In the genomic region with DNA sequence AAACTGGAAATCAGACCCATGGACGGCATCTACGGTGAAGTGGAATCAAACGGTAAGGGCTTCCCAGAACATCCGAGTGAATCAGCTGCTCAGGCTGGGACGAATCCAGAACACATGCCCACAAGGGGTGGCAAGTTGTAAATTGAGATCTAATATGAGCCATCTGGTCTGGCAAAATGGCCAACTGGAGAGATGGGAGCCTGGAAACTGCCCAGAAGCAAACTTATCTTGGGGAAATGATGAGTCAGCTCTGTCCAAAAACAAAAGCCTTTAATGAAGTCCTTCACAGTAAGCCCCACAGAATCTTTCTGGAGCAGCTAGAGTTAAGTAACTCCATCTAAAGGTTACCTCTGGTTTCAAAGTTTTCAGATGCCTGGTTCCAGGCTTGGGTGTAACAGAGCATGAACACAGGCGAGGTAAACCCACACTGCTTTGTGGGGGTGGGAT, we compare ENCODE assay signal across 9 cellular contexts. TPM values are rescaled to one million over a fixed set of nuclear protein-coding genes. Genes with fewer than 3 reads are reported as not detected.
DNase-seq lines count a peak whose midpoint lies in the region; ATAC-seq and TF ChIP-seq lines count a peak whose summit lies in the region.
"Had no signal": no experiment of that assay in that cellular context is flagged by ENCODE, and none has a peak within 500 bp of the region (broad histone marks: within the 10 kb centered on the region; RNA-seq: fewer than 3 reads in every experiment).

No MANE protein-coding gene starts in this region.

- DNase-seq in HFF-Myc (ENCODE audit: extremely low read depth, low read depth) (peak; percentile 90), WTC11 (ENCODE audit: low spot score) (no peak), right cardiac atrium (peak; percentile 74 to 81 (median 77)), stromal cell of bone marrow (ENCODE audit: low read depth) (peak; percentile 97)
- DNase-seq in activated naive CD4-positive, alpha-beta T cell treated with anti-CD3 and anti-CD28 coated beads, Interleukin-2, amount 50 U/mL, for 16 hours, result no peak
- no peak for DNase-seq in activated CD8-positive, alpha-beta T cell treated with anti-CD3 and anti-CD28 coated beads for 36 hours
- no peak for DNase-seq in stimulated activated naive CD4-positive, alpha-beta T cell (lab: John Stamatoyannopoulos, UW)
- DNase-seq in NK-92 treated with Interleukin-12 subunit alpha and Interleukin-12 subunit beta, amount 100 ng/mL, for 24 hours (lab: John Stamatoyannopoulos, UW), result no peak
- DNase-seq: T-helper 9 cell had no signal

- H3K27ac Mint-ChIP-seq in WTC11, result peak overlapping the region; percentile 57; the same call in 1 of the 2 replicates
- no peak overlapping the region for H3K27ac Mint-ChIP-seq in activated CD8-positive, alpha-beta T cell treated with anti-CD3 and anti-CD28 coated beads for 36 hours

- POLR2A ChIA-PET in WTC11 (lab: Charles Lee), result interaction anchor here (1.5 kb wide), 1 partner anchor 11 kb away, joined by 7 read pairs; a partner anchor contains a TSS
- POLR2A ChIA-PET in activated CD8-positive, alpha-beta T cell treated with anti-CD3 and anti-CD28 coated beads for 36 hours (lab: Charles Lee), result interaction anchor here (2.1 kb wide), 1 partner anchor 12 kb away, joined by 7 read pairs; no protein-coding TSS in a partner anchor

- CTCF ChIA-PET in WTC11 (lab: Charles Lee), result interaction anchor here (0.5 to 7.0 kb wide), 7 partner anchors 11 to 383 kb away, joined by 3 to 99 read pairs (median 5); a partner anchor contains a TSS
- CTCF ChIA-PET in activated CD8-positive, alpha-beta T cell treated with anti-CD3 and anti-CD28 coated beads for 36 hours (lab: Charles Lee), result interaction anchor here (1.2 to 3.0 kb wide), 2 partner anchors 9 to 11 kb away, joined by 3 to 13 read pairs; a partner anchor contains a TSS

- no peak for ATAC-seq in WTC11
- peak; percentile 47 to 77 for ATAC-seq in right cardiac atrium
- no peak for ATAC-seq in activated CD8-positive, alpha-beta T cell treated with anti-CD3 and anti-CD28 coated beads for 36 hours

- H3K4me1 ChIP-seq in right cardiac atrium (ENCODE audit: control insufficient read depth, insufficient read depth, low read length), result peaks cover 23% of the 10 kb centered on the region

- no peaks in the 10 kb centered on the region for H3K9me3 Mint-ChIP-seq in WTC11
- H3K9me3 Mint-ChIP-seq in activated CD8-positive, alpha-beta T cell treated with anti-CD3 and anti-CD28 coated beads for 36 hours, result no peaks in the 10 kb centered on the region

- H3K27me3 ChIP-seq in right cardiac atrium (ENCODE audit: control insufficient read depth, insufficient read depth), result no peaks in the 10 kb centered on the region

- intact Hi-C loops in right cardiac atrium (cut with DNase I), result loop anchor here (5.0 to 10.0 kb wide), 3 partner anchors 112 to 212 kb away; a partner anchor contains a TSS
- intact Hi-C loops in activated CD8-positive, alpha-beta T cell treated with anti-CD3 and anti-CD28 coated beads for 36 hours (cut with micrococcal nuclease), result no loop called here

- no peaks in the 10 kb centered on the region for H3K9me3 ChIP-seq in right cardiac atrium (ENCODE audit: control insufficient read depth, low read length)

- H3K4me3 Mint-ChIP-seq in WTC11, result no peak overlapping the region
- H3K4me3 Mint-ChIP-seq in activated CD8-positive, alpha-beta T cell treated with anti-CD3 and anti-CD28 coated beads for 36 hours, result no peak overlapping the region

- H3K4me1 Mint-ChIP-seq in WTC11, result peaks cover 58% of the 10 kb centered on the region
- no peaks in the 10 kb centered on the region for H3K4me1 Mint-ChIP-seq in activated CD8-positive, alpha-beta T cell treated with anti-CD3 and anti-CD28 coated beads for 36 hours (ENCODE audit: low read depth)

- no peaks in the 10 kb centered on the region for H3K36me3 Mint-ChIP-seq in WTC11
- no peaks in the 10 kb centered on the region for H3K36me3 Mint-ChIP-seq in activated CD8-positive, alpha-beta T cell treated with anti-CD3 and anti-CD28 coated beads for 36 hours (ENCODE audit: low read depth)

- H3K27ac ChIP-seq in right cardiac atrium (ENCODE audit: low read length), result peak overlapping the region; percentile 93

- H3K27me3 Mint-ChIP-seq in WTC11 (ENCODE audit: low read depth), result no peaks in the 10 kb centered on the region; the same call in 1 of the 2 replicates
- H3K27me3 Mint-ChIP-seq in activated CD8-positive, alpha-beta T cell treated with anti-CD3 and anti-CD28 coated beads for 36 hours, result no peaks in the 10 kb centered on the region

- H3K4me3 ChIP-seq in HFF-Myc (replicated peaks; ENCODE audit: low read depth, low read length) (no peak overlapping the region), right cardiac atrium (ENCODE audit: low read length) (no peak overlapping the region)

- 26% methylated on average over 6 of the region's 6 CpGs for WGBS in right cardiac atrium

- no peak for TF ChIP-seq CTCF in HFF-Myc (IDR thresholded peaks at IDR 0.05; ENCODE audit: low read depth, low read length, missing control alignments)
- TF ChIP-seq CTCF in WTC11 (IDR thresholded peaks at IDR 0.05), result no peak
- no peak for TF ChIP-seq CTCF in activated CD8-positive, alpha-beta T cell treated with anti-CD3 and anti-CD28 coated beads for 36 hours (IDR thresholded peaks at IDR 0.05)

TF ChIP-seq in WTC11, 78 proteins besides CTCF, POLR2A, EP300 and RAD21:
- TF ChIP-seq GABPB1 (CRISPR knock-in tag; IDR thresholded peaks at IDR 0.05) (no peak), KAT7 (CRISPR knock-in tag; IDR thresholded peaks at IDR 0.05; ENCODE audit: borderline replicate concordance) (no peak), JUN (CRISPR knock-in tag; IDR thresholded peaks at IDR 0.05) (no peak), ZNF263 (CRISPR knock-in tag; IDR thresholded peaks at IDR 0.05; ENCODE audit: low read depth) (no peak), FOXJ3 (CRISPR knock-in tag; IDR thresholded peaks at IDR 0.05; ENCODE audit: borderline replicate concordance) (no peak)

RNA-seq across cellular contexts. Expression of a gene that starts 10.6 kb away (rescaled TPM):
- total RNA-seq in WTC11 (2021) (374 to 395 TPM (median 375 TPM) in 3 replicates), right cardiac atrium (100 to 1,000 TPM; 193 to 245 (median 219) TPM)
- 259 TPM for polyA plus RNA-seq in right cardiac atrium
- total RNA-seq in activated CD8-positive, alpha-beta T cell treated with anti-CD3 and anti-CD28 coated beads for 36 hours, result 100 to 1,000 TPM; 275 to 304 TPM

RNA-seq across cellular contexts. Expression of a gene that starts 42.9 kb away (rescaled TPM):
- 60.9 to 66.2 TPM (median 64.4 TPM) in 3 replicates for total RNA-seq in WTC11 (2021)
- 10 to 100 TPM; 47.3 to 65.0 (median 56.8) TPM for total RNA-seq in right cardiac atrium
- 54.0 TPM for polyA plus RNA-seq in right cardiac atrium
- 1 to 10 TPM; 2.1 to 3.6 TPM for total RNA-seq in activated CD8-positive, alpha-beta T cell treated with anti-CD3 and anti-CD28 coated beads for 36 hours

Comparison
In these comparisons a context has a peak if more than half of its experiments do, and no peak if none do; other contexts are left out.
1. DNase-seq: peak in HFF-Myc (single experiment), right cardiac atrium (3 of 3) and stromal cell of bone marrow (single experiment); none in WTC11 (single experiment), activated naive CD4-positive, alpha-beta T cell treated with anti-CD3 and anti-CD28 coated beads, Interleukin-2, amount 50 U/mL, for 16 hours (single experiment), activated CD8-positive, alpha-beta T cell treated with anti-CD3 and anti-CD28 coated beads for 36 hours (single experiment), stimulated activated naive CD4-positive, alpha-beta T cell (0 of 6) and NK-92 treated with Interleukin-12 subunit alpha and Interleukin-12 subunit beta, amount 100 ng/mL, for 24 hours (single experiment).
2. ATAC-seq: peak in right cardiac atrium (2 of 2); none in WTC11 (single experiment) and activated CD8-positive, alpha-beta T cell treated with anti-CD3 and anti-CD28 coated beads for 36 hours (single experiment).
3. RNA of a gene that starts 42.9 kb away (total RNA-seq): 60.9 to 66.2 TPM in WTC11 and 47.3 to 65.0 TPM in right cardiac atrium; 2.1 to 3.6 TPM in activated CD8-positive, alpha-beta T cell treated with anti-CD3 and anti-CD28 coated beads for 36 hours; every median in the first group is over 10 times any median in the second.